In genomic region chr22:29855611-29856181, GRCh38 we compare ENCODE assay signal across 19 cellular contexts. TPM values are rescaled to one million over a fixed set of nuclear protein-coding genes. Genes with fewer than 3 reads are reported as not detected.
DNase-seq lines count a peak whose midpoint lies in the region; ATAC-seq and TF ChIP-seq lines count a peak whose summit lies in the region.
"Had no signal": no experiment of that assay in that cellular context is flagged by ENCODE, and none has a peak within 500 bp of the region (broad histone marks: within the 10 kb centered on the region; RNA-seq: fewer than 3 reads in every experiment).

No MANE protein-coding gene starts in this region.

- H3K4me1 ChIP-seq in adrenal gland (replicated peaks in 1 of 2) = peaks cover 9% of the 10 kb centered on the region in 2 donors
- no peaks in the 10 kb centered on the region for H3K4me1 ChIP-seq in testis
- H3K4me1 ChIP-seq: body of pancreas, suprapubic skin had no signal

- no peak for TF ChIP-seq POLR2A in NB4 (IDR thresholded peaks at IDR 0.05; ENCODE audit: extremely low read depth, insufficient read length)
- TF ChIP-seq POLR2A in adrenal gland (IDR thresholded peaks at IDR 0.05) = peak in 1 of 2 donors; percentile 26
- TF ChIP-seq POLR2A in testis (IDR thresholded peaks at IDR 0.05) = no peak

- H3K4me3 ChIP-seq in NB4 (ENCODE audit: low read depth, low read length) (no peak overlapping the region), adrenal gland (no peak overlapping the region), testis (no peak overlapping the region)
- H3K4me3 ChIP-seq: body of pancreas, suprapubic skin had no signal

- no peak for ATAC-seq in GM21526 (IDR thresholded peaks at IDR 0.05; ENCODE audit: low FRiP score, unreplicated experiment)
- ATAC-seq: body of pancreas; naive thymus-derived CD8-positive, alpha-beta T cell had no signal

- H3K27me3 ChIP-seq in adrenal gland (no peaks in the 10 kb centered on the region), testis (no peaks in the 10 kb centered on the region)
- H3K27me3 ChIP-seq: body of pancreas, suprapubic skin had no signal

- TF ChIP-seq CTCF in NB4 (IDR thresholded peaks at IDR 0.05; ENCODE audit: low read depth, low read length) (no peak), adrenal gland (IDR thresholded peaks at IDR 0.05) (no peak), testis (IDR thresholded peaks at IDR 0.05) (no peak)

- DNase-seq in NB4 (ENCODE audit: low read depth) (peak; percentile 21), adrenal gland (peak; percentile 70 to 86 (median 75)), islet precursor cell (peak; percentile 41), testis (peak; percentile 46), NCI-H526 (lab: John Stamatoyannopoulos, UW) (no peak)
- DNase-seq in activated CD4-positive, alpha-beta T cell treated with anti-CD3 and anti-CD28 coated beads, Interleukin-2, amount 50 U/mL, for 4 hours = no peak
- DNase-seq: activated CD4-positive, alpha-beta T cell treated with anti-CD3 and anti-CD28 coated beads for 1 hour; activated CD8-positive, alpha-beta memory T cell treated with anti-CD3 and anti-CD28 coated beads, Interleukin-2, amount 50 U/mL, for 4 hours; activated naive CD4-positive, alpha-beta T cell treated with anti-CD3 and anti-CD28 coated beads for 36 hours; DMS53; Kasumi-1; naive thymus-derived CD8-positive, alpha-beta T cell; NCI-H2029 treated with DMSO at 0.1 percent for 48 hours; NCI-H82; stimulated activated CD4-positive, alpha-beta T cell treated with anti-CD3 and anti-CD28 coated beads, Interleukin-1b, Interleukin-23, amount 100 ng/mL, for 48 hours had no signal

- WGBS in adrenal gland, 4 donors = 38 to 60% (median 47%) methylated on average over 8 to 10 of the region's 10 CpGs
- WGBS in testis, 2 donors = 45 to 64% methylated on average over 4 to 10 of the region's 10 CpGs

- H3K9me3 ChIP-seq in adrenal gland (replicated peaks in 1 of 3) = no peaks in the 10 kb centered on the region
- no peaks in the 10 kb centered on the region for H3K9me3 ChIP-seq in testis
- H3K9me3 ChIP-seq: body of pancreas, suprapubic skin had no signal

- H3K27ac ChIP-seq in adrenal gland = peak overlapping the region in 3 of 5 donors; percentile 31 to 71 (median 52)
- H3K27ac ChIP-seq in testis = no peak overlapping the region
- H3K27ac ChIP-seq: body of pancreas, RWPE1, suprapubic skin had no signal

- no peaks in the 10 kb centered on the region for H3K36me3 ChIP-seq in adrenal gland (replicated peaks in 1 of 2)
- no peaks in the 10 kb centered on the region for H3K36me3 ChIP-seq in testis (ENCODE audit: low read depth, missing control alignments)
- H3K36me3 ChIP-seq: suprapubic skin had no signal

- intact Hi-C loops in adrenal gland (cut with DNase I) (no loop called here), testis (cut with DNase I; ENCODE audit: low total_unique reads) (no loop called here)

RNA-seq across cellular contexts. Expression of gene ASCC2, which starts 17.6 kb away (rescaled TPM):
- total RNA-seq in adrenal gland (100 to 1,000 TPM in 1 of 8 donors, 10 to 100 TPM in 7; 49.3 to 101 (median 73.2) TPM), testis (10 to 100 TPM; 91.5 to 93.8 TPM)
- polyA plus RNA-seq in adrenal gland (100 to 1,000 TPM in 2 of 3 donors, 10 to 100 TPM in 1; 83.3 to 153 (median 144) TPM), testis (ENCODE audit: insufficient read depth, low read depth, low replicate concordance) (108 TPM)

RNA-seq across cellular contexts. Expression of gene MTMR3, which starts 27.3 kb away (rescaled TPM):
- total RNA-seq in adrenal gland (10 to 100 TPM; 36.9 to 80.7 (median 51.3) TPM), testis (100 to 1,000 TPM; 130 to 137 TPM)
- polyA plus RNA-seq in adrenal gland (10 to 100 TPM; 23.5 to 33.9 (median 23.6) TPM), testis (ENCODE audit: insufficient read depth, low read depth, low replicate concordance) (75.2 TPM)

Comparison
In these comparisons a context has a peak if more than half of its experiments do, and no peak if none do; other contexts are left out.
1. DNase-seq: peak in NB4 (single experiment), adrenal gland (7 of 7), islet precursor cell (single experiment) and testis (single experiment); none in NCI-H526 (0 of 2) and activated CD4-positive, alpha-beta T cell treated with anti-CD3 and anti-CD28 coated beads, Interleukin-2, amount 50 U/mL, for 4 hours (0 of 2).
2. H3K27ac ChIP-seq: peak in adrenal gland (3 of 5); none in testis (0 of 2).